In the genomic region with DNA sequence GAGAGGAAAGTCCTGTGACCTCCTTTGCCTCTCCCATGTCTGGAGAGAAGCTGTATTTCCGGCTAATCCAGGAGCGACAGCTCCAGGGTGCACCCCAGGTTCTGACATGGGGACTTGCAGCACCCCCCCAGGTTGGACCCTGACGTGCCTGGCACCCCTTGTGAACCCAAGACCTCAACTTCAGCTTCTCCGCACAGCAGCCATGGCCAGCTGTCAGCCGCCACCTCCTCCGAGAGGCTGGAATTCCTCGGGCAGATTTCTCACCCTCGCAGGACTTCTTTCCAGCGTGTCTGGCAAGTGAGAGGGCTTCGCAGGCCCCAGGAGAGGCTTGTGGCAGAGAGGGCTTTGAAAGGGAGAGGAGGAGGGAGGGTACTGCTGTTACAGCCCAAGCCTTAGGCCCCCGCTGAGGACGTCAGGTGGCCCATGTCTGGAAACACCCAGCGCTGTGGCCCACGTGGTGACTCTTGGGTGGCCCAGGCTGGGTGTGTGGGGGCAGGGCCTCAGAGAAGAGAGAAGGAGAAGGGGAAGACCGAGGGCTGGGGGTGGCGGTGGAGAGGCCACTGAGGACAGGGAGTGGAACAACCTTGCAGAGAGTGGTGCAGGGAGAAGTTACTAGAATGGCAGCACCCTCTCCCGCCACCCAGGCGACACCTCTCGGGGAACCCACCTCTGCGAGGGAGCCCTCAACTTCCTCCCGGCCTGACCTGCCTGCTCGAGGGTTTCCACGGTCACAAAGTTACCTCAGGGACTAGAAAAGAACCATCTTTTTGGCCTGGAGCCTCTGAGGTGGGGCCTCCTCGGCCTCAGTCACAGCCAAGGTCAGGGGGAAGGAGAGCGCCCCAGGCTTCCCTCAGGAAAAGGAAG, we compare ENCODE assay signal across 17 cellular contexts. TPM values are rescaled to one million over a fixed set of nuclear protein-coding genes. Genes with fewer than 3 reads are reported as not detected.
DNase-seq lines count a peak whose midpoint lies in the region; ATAC-seq, FAIRE-seq and TF ChIP-seq lines count a peak whose summit lies in the region.
"Had no signal": no experiment of that assay in that cellular context is flagged by ENCODE, and none has a peak within 500 bp of the region (broad histone marks: within the 10 kb centered on the region; RNA-seq: fewer than 3 reads in every experiment).

No MANE protein-coding gene starts in this region.

- H3K4ac ChIP-seq in H1 (replicated peaks; ENCODE audit: insufficient read length, low read depth, low read length): no peak overlapping the region

- no peak for TF ChIP-seq RAD21 in H1 (IDR thresholded peaks at IDR 0.05 in 1 of 2, conservative IDR thresholded peaks at IDR 0.05 in 1 of 2; ENCODE audit: low read depth in 2 of 2, low read length in 2 of 2)

- 87% methylated on average over 25 of the region's 25 CpGs; no CpG with 5 or more reads in 1 of the 2 experiments for WGBS in H1 (ENCODE audit: extremely low coverage in 1 of 2, insufficient coverage in 1 of 2, insufficient read length in 1 of 2, insufficient replicate concordance in 2 of 2, low coverage in 1 of 2, low lambda C conversion rate in 2 of 2, missing lambda C conversion rate in 1 of 2), 2 experiments

- TF ChIP-seq POLR2A in H1 (IDR thresholded peaks at IDR 0.05; ENCODE audit: control extremely low read depth in 1 of 2, low read depth in 2 of 2, low read length in 2 of 2): no peak

- H3K9me3 Mint-ChIP-seq in memory B cell: no peaks in the 10 kb centered on the region

- H3K27ac ChIP-seq in Karpas-422 (ENCODE audit: low read length) (peak overlapping the region; percentile 98), H1 (ENCODE audit: low read depth, low read length) (no peak overlapping the region)
- H3K27ac ChIP-seq: C4-2B, hepatocyte, vagina had no signal

- H3K4me1 ChIP-seq in Karpas-422 (ENCODE audit: low read length) (peaks cover 88% of the 10 kb centered on the region), H1 (replicated peaks in 1 of 4; ENCODE audit: control insufficient read depth in 3 of 4, insufficient read depth in 4 of 4, low read length in 3 of 4) (peaks cover 0 to 5% (median 0%) of the 10 kb centered on the region in 4 experiments; a peak in 1 of 7 replicates), skeletal muscle satellite cell (ENCODE audit: control insufficient read depth, insufficient read depth, low read length) (peaks cover 35% of the 10 kb centered on the region)

- no peak overlapping the region for H2BK120ac ChIP-seq in H1 (replicated peaks; ENCODE audit: low read depth, low read length)

- H3K9me3 ChIP-seq in Karpas-422 (ENCODE audit: low read length) (no peaks in the 10 kb centered on the region), H1 (ENCODE audit: insufficient read depth in 2 of 2, low read depth in 1 of 2, low read length in 1 of 2) (no peaks in the 10 kb centered on the region), skeletal muscle satellite cell (replicated peaks; ENCODE audit: low read length) (no peaks in the 10 kb centered on the region)
- H3K9me3 ChIP-seq: vagina had no signal

- H3K36me3 ChIP-seq in Karpas-422 (ENCODE audit: insufficient read depth, low read length) (no peaks in the 10 kb centered on the region), H1 (ENCODE audit: control insufficient read depth in 2 of 4, insufficient read depth in 4 of 4, low read length in 3 of 4) (no peaks in the 10 kb centered on the region), skeletal muscle satellite cell (ENCODE audit: insufficient read depth, low read length) (no peaks in the 10 kb centered on the region)
- H3K36me3 ChIP-seq: vagina had no signal

- no peak overlapping the region for H3K56ac ChIP-seq in H1 (replicated peaks; ENCODE audit: insufficient read length, low read depth, low read length)

- POLR2A ChIA-PET in H1 (lab: Charles Lee; ENCODE audit: partially characterized antibody): interaction anchor here (0.8 to 1.5 kb wide), 2 partner anchors 12 to 15 kb away, joined by 3 to 12 read pairs; a partner anchor contains a TSS

- no peaks in the 10 kb centered on the region for H3K23me2 ChIP-seq in H1 (ENCODE audit: low read depth, low read length)

- FAIRE-seq in H1 (lab: Jason Lieb, UNC): no peak

- no peaks in the 10 kb centered on the region for H3K9me2 ChIP-seq in Karpas-422 (replicated peaks; ENCODE audit: insufficient read depth, low read length)

- no peak overlapping the region for H3K27ac Mint-ChIP-seq in memory B cell
- H3K27ac Mint-ChIP-seq: activated naive CD8-positive, alpha-beta T cell treated with anti-CD3 and anti-CD28 coated beads, Interleukin-2, amount 10 ng/mL, durations not matched to agents 7 days and 5 days had no signal

- peaks cover 4% of the 10 kb centered on the region for H3K27me3 Mint-ChIP-seq in memory B cell

- H3K9ac ChIP-seq in Karpas-422 (ENCODE audit: low read length): peak overlapping the region; percentile 60
- H3K9ac ChIP-seq in H1 (replicated peaks in 1 of 4; ENCODE audit: extremely low read depth in 1 of 4, low read depth in 3 of 4, low read length in 3 of 4): no peak overlapping the region
- H3K9ac ChIP-seq in skeletal muscle satellite cell (ENCODE audit: low read depth, low read length): peak overlapping the region; percentile 19

- H3K4me2 ChIP-seq in Karpas-422 (ENCODE audit: low read depth, low read length, poor library complexity, severe bottlenecking): peak overlapping the region; percentile 46
- no peak overlapping the region for H3K4me2 ChIP-seq in H1 (ENCODE audit: insufficient read depth in 1 of 2, low read depth in 2 of 2, low read length in 2 of 2)
- peak overlapping the region; percentile 26 for H3K4me2 ChIP-seq in skeletal muscle satellite cell (ENCODE audit: low read length)
- H3K4me2 ChIP-seq: hepatocyte had no signal

- no peak overlapping the region for H3K4me3 Mint-ChIP-seq in memory B cell
- H3K4me3 Mint-ChIP-seq: activated naive CD8-positive, alpha-beta T cell treated with anti-CD3 and anti-CD28 coated beads, Interleukin-2, amount 10 ng/mL, durations not matched to agents 7 days and 5 days had no signal

- no peak overlapping the region for H2BK5ac ChIP-seq in H1 (ENCODE audit: low read depth, low read length)

- H2AFZ ChIP-seq in Karpas-422 (ENCODE audit: low read length): no peak overlapping the region; the same call in 1 of the 2 replicates
- H2AFZ ChIP-seq in H1 (ENCODE audit: low read length): peak overlapping the region; percentile 34; the same call in 1 of the 2 replicates
- H2AFZ ChIP-seq: hepatocyte had no signal

- H4K5ac ChIP-seq in H1 (ENCODE audit: insufficient read length, low read depth, low read length): no peak overlapping the region

- H2AK5ac ChIP-seq in H1 (ENCODE audit: low read depth, low read length): no peak overlapping the region

- H3K23ac ChIP-seq in H1 (ENCODE audit: insufficient read length): no peak overlapping the region

- ATAC-seq in memory B cell (ENCODE audit: low read depth): peak; percentile 58
- no peak for ATAC-seq in esophagus mucosa

- H4K91ac ChIP-seq in H1 (replicated peaks; ENCODE audit: insufficient read length, low read length): no peak overlapping the region

- H3K27me3 ChIP-seq in Karpas-422 (ENCODE audit: low read length) (no peaks in the 10 kb centered on the region), H1 (replicated peaks in 1 of 4; ENCODE audit: control insufficient read depth in 3 of 4, extremely low read depth in 1 of 4, insufficient read depth in 3 of 4, low read length in 3 of 4) (no peaks in the 10 kb centered on the region), skeletal muscle satellite cell (ENCODE audit: control insufficient read depth, insufficient read depth, low read length) (no peaks in the 10 kb centered on the region)
- H3K27me3 ChIP-seq: vagina had no signal

- no peak overlapping the region for H2BK12ac ChIP-seq in H1 (ENCODE audit: low read depth, low read length)

- H4K8ac ChIP-seq in H1 (ENCODE audit: extremely low read depth, insufficient read depth, low read length): peak overlapping the region; percentile 11

- H2BK20ac ChIP-seq in H1 (ENCODE audit: low read length): no peak overlapping the region

- no peak overlapping the region for H2BK15ac ChIP-seq in H1 (ENCODE audit: low read length)

- no peak for DNase-seq in Karpas-422
- no peak for DNase-seq in H1 (ENCODE audit: low read depth in 1 of 2, low spot score in 2 of 2)
- DNase-seq in memory B cell (ENCODE audit: low spot score in 2 of 2): no peak
- no peak for DNase-seq in COLO668 (lab: John Stamatoyannopoulos, UW; ENCODE audit: unreplicated experiment)
- DNase-seq in OCI-M2 (lab: John Stamatoyannopoulos, UW; ENCODE audit: unreplicated experiment): no peak
- DNase-seq in activated CD4-positive, alpha-beta T cell treated with anti-CD3 and anti-CD28 coated beads for 1 hour: no peak
- DNase-seq: activated CD4-positive, CD25-positive, alpha-beta regulatory T cell treated with anti-CD3 and anti-CD28 coated beads, Interleukin-2, amount 50 U/mL, for 72 hours; activated naive CD8-positive, alpha-beta T cell treated with anti-CD3 and anti-CD28 coated beads, Interleukin-2, amount 10 ng/mL, durations not matched to agents 7 days and 5 days; NCI-H1092 had no signal

- H3K14ac ChIP-seq in H1 (ENCODE audit: insufficient read length): no peak overlapping the region

- no peak for TF ChIP-seq CTCF in H1 (IDR thresholded peaks at IDR 0.05; ENCODE audit: control extremely low read depth in 1 of 3, insufficient read depth in 1 of 3, low read depth in 1 of 3, low read length in 3 of 3)

- H3K4me3 ChIP-seq in Karpas-422 (ENCODE audit: low read length) (no peak overlapping the region; the same call in 1 of the 2 replicates), H1 (ENCODE audit: extremely low read depth in 1 of 4, insufficient read depth in 2 of 4, low read depth in 3 of 4, low read length in 4 of 4) (no peak overlapping the region), skeletal muscle satellite cell (ENCODE audit: low read length) (no peak overlapping the region)
- H3K4me3 ChIP-seq: hepatocyte, vagina had no signal

- H3K79me2 ChIP-seq in Karpas-422 (ENCODE audit: low read length) (no peaks in the 10 kb centered on the region), H1 (ENCODE audit: control insufficient read depth in 1 of 2, insufficient read depth in 2 of 2, low read length in 2 of 2) (no peaks in the 10 kb centered on the region)
- H3K79me2 ChIP-seq: hepatocyte had no signal

- no peaks in the 10 kb centered on the region for H3K36me3 Mint-ChIP-seq in memory B cell
- H3K36me3 Mint-ChIP-seq: activated naive CD8-positive, alpha-beta T cell treated with anti-CD3 and anti-CD28 coated beads, Interleukin-2, amount 10 ng/mL, durations not matched to agents 7 days and 5 days had no signal

- H3K4me1 Mint-ChIP-seq in memory B cell: peaks cover 22% of the 10 kb centered on the region

- H3K18ac ChIP-seq in H1 (ENCODE audit: extremely low read depth, low read length): no peak overlapping the region

- CTCF ChIA-PET in H1 (lab: Charles Lee; ENCODE audit: partially characterized antibody): interaction anchor here (0.6 to 7.1 kb wide), 9 partner anchors 11 to 155 kb away, joined by 3 to 62 read pairs (median 6); a partner anchor contains a TSS

- H4K20me1 ChIP-seq in Karpas-422 (ENCODE audit: insufficient read depth, low read depth, low read length): no peaks in the 10 kb centered on the region
- H4K20me1 ChIP-seq in H1 (replicated peaks in 1 of 2; ENCODE audit: control insufficient read depth in 1 of 2, insufficient read depth in 2 of 2, low read length in 2 of 2): no peaks in the 10 kb centered on the region

- H3K79me1 ChIP-seq in H1 (ENCODE audit: low read depth, low read length): no peaks in the 10 kb centered on the region

- no peak for TF ChIP-seq EP300 in H1 (IDR thresholded peaks at IDR 0.05; ENCODE audit: borderline replicate concordance in 1 of 2, low read depth in 2 of 2, low read length in 2 of 2)

RNA-seq across cellular contexts. Expression of a gene that starts 11.6 kb away (rescaled TPM):
- 34.3 and 60.2 TPM in 2 replicates for total RNA-seq in Karpas-422 (2014; rRNA removed; shearing (Covaris generic); ENCODE audit: low replicate concordance)
- 11.3 and 13.8 TPM in 2 replicates for total RNA-seq in H1 (2021; fragmentation: NEBNext Ultra II Directional; extraction: Animal tissue kit (Norgen Biotek cat#: 25700))
- polyA plus RNA-seq in H1 (2011; rRNA removed): 9.4 and 9.8 TPM in 2 replicates
- 13.9 TPM for polyA plus RNA-seq in H1 (2011; cell fraction: cytosol; rRNA removed)
- polyA plus RNA-seq in H1 (2011; cell fraction: nucleus; rRNA removed): 45.2 TPM
- polyA plus RNA-seq in H1 (2012, experiment 1 of 2): 9.3 to 19.0 TPM (median 15.0 TPM) in 4 replicates
- 5.9 TPM for polyA plus RNA-seq in H1 (2012, experiment 2 of 2)
- polyA plus RNA-seq in H1 (2013, experiment 1 of 2): 6.5 TPM
- polyA plus RNA-seq in H1 (2013, experiment 2 of 2): 5.4 TPM
- 21.4 and 21.5 TPM in 2 replicates for polyA minus RNA-seq in H1 (2011; rRNA and poly(A)+ RNA removed)
- 7.9 TPM for polyA minus RNA-seq in H1 (2011; cell fraction: cytosol; rRNA and poly(A)+ RNA removed)
- 25.7 TPM for polyA minus RNA-seq in H1 (2011; cell fraction: nucleus; rRNA and poly(A)+ RNA removed)
- 0.22 and 1.5 TPM in 2 replicates for total RNA-seq in skeletal muscle satellite cell (2012; rRNA removed)
- 1.7 TPM for total RNA-seq in esophagus mucosa

RNA-seq across cellular contexts. Expression of a gene that starts 20.7 kb away (rescaled TPM):
- total RNA-seq in Karpas-422 (2014; rRNA removed; shearing (Covaris generic); ENCODE audit: low replicate concordance): 3.5 and 8.3 TPM in 2 replicates
- total RNA-seq in H1 (2021; fragmentation: NEBNext Ultra II Directional; extraction: Animal tissue kit (Norgen Biotek cat#: 25700)): 3.9 and 4.1 TPM in 2 replicates
- 2.1 and 2.8 TPM in 2 replicates for polyA plus RNA-seq in H1 (2011; rRNA removed)
- polyA plus RNA-seq in H1 (2011; cell fraction: cytosol; rRNA removed): 2.3 TPM
- polyA plus RNA-seq in H1 (2011; cell fraction: nucleus; rRNA removed): 4.3 TPM
- 2.1 to 3.3 TPM (median 2.9 TPM) in 4 replicates for polyA plus RNA-seq in H1 (2012, experiment 1 of 2)
- 2.8 TPM for polyA plus RNA-seq in H1 (2012, experiment 2 of 2)
- polyA plus RNA-seq in H1 (2013, experiment 1 of 2): 2.9 TPM
- polyA plus RNA-seq in H1 (2013, experiment 2 of 2): 3.1 TPM
- polyA minus RNA-seq in H1 (2011; rRNA and poly(A)+ RNA removed): 1.2 and 1.7 TPM in 2 replicates
- 4.0 TPM for polyA minus RNA-seq in H1 (2011; cell fraction: cytosol; rRNA and poly(A)+ RNA removed)
- 8.7 TPM for polyA minus RNA-seq in H1 (2011; cell fraction: nucleus; rRNA and poly(A)+ RNA removed)
- total RNA-seq in skeletal muscle satellite cell (2012; rRNA removed): 4.3 and 6.8 TPM in 2 replicates
- 4.1 TPM for total RNA-seq in esophagus mucosa

RNA-seq across cellular contexts. Expression of a gene that starts 53.0 kb away (rescaled TPM):
- total RNA-seq in Karpas-422 (2014; rRNA removed; shearing (Covaris generic); ENCODE audit: low replicate concordance): 101 and 105 TPM in 2 replicates
- total RNA-seq in H1 (2021; fragmentation: NEBNext Ultra II Directional; extraction: Animal tissue kit (Norgen Biotek cat#: 25700)): 111 and 117 TPM in 2 replicates
- 96.5 and 120 TPM in 2 replicates for polyA plus RNA-seq in H1 (2011; rRNA removed)
- polyA plus RNA-seq in H1 (2011; cell fraction: cytosol; rRNA removed): 151 TPM
- 173 TPM for polyA plus RNA-seq in H1 (2011; cell fraction: nucleus; rRNA removed)
- 81.2 to 99.3 TPM (median 96.1 TPM) in 4 replicates for polyA plus RNA-seq in H1 (2012, experiment 1 of 2)
- polyA plus RNA-seq in H1 (2012, experiment 2 of 2): 66.6 TPM
- 49.9 TPM for polyA plus RNA-seq in H1 (2013, experiment 1 of 2)
- polyA plus RNA-seq in H1 (2013, experiment 2 of 2): 48.6 TPM
- polyA minus RNA-seq in H1 (2011; rRNA and poly(A)+ RNA removed): 159 and 173 TPM in 2 replicates
- 73.1 TPM for polyA minus RNA-seq in H1 (2011; cell fraction: cytosol; rRNA and poly(A)+ RNA removed)
- 68.7 TPM for polyA minus RNA-seq in H1 (2011; cell fraction: nucleus; rRNA and poly(A)+ RNA removed)
- total RNA-seq in skeletal muscle satellite cell (2012; rRNA removed): 56.3 and 60.5 TPM in 2 replicates
- total RNA-seq in esophagus mucosa: 75.7 TPM

RNA-seq across cellular contexts. Expression of a gene that starts 58.8 kb away (rescaled TPM):
- 2.3 and 2.6 TPM in 2 replicates for total RNA-seq in Karpas-422 (2014; rRNA removed; shearing (Covaris generic); ENCODE audit: low replicate concordance)
- total RNA-seq in H1 (2021; fragmentation: NEBNext Ultra II Directional; extraction: Animal tissue kit (Norgen Biotek cat#: 25700)): not detected in 2 replicates
- 0.03 and 0.08 TPM in 2 replicates for polyA plus RNA-seq in H1 (2011; rRNA removed)
- polyA plus RNA-seq in H1 (2011; cell fraction: cytosol; rRNA removed): 0.05 TPM
- 0.19 TPM for polyA plus RNA-seq in H1 (2011; cell fraction: nucleus; rRNA removed)
- polyA plus RNA-seq in H1 (2012, experiment 1 of 2): 0.08 to 0.29 TPM (median 0.16 TPM) in 4 replicates
- polyA plus RNA-seq in H1 (2012, experiment 2 of 2): not detected
- polyA plus RNA-seq in H1 (2013, experiment 1 of 2): 0.02 TPM
- polyA plus RNA-seq in H1 (2013, experiment 2 of 2): 0.04 TPM
- polyA minus RNA-seq in H1 (2011; rRNA and poly(A)+ RNA removed): 0.05 and 0.13 TPM in 2 replicates
- not detected for polyA minus RNA-seq in H1 (2011; cell fraction: cytosol; rRNA and poly(A)+ RNA removed)
- polyA minus RNA-seq in H1 (2011; cell fraction: nucleus; rRNA and poly(A)+ RNA removed): 0.10 TPM
- not detected in 2 replicates for total RNA-seq in skeletal muscle satellite cell (2012; rRNA removed)
- not detected for total RNA-seq in esophagus mucosa
- total RNA-seq: hepatocyte, liver, NCI-H460, omental fat pad, vagina had no signal
- polyA plus RNA-seq: hepatocyte had no signal

Comparison
In these comparisons a context has a peak if more than half of its experiments do, and no peak if none do; other contexts are left out.
1. H3K4me2 ChIP-seq: peak in Karpas-422 (single experiment) and skeletal muscle satellite cell (single experiment); none in H1 (0 of 2).
2. H3K9ac ChIP-seq: peak in Karpas-422 (single experiment) and skeletal muscle satellite cell (single experiment); none in H1 (0 of 4).